In the genomic region with DNA sequence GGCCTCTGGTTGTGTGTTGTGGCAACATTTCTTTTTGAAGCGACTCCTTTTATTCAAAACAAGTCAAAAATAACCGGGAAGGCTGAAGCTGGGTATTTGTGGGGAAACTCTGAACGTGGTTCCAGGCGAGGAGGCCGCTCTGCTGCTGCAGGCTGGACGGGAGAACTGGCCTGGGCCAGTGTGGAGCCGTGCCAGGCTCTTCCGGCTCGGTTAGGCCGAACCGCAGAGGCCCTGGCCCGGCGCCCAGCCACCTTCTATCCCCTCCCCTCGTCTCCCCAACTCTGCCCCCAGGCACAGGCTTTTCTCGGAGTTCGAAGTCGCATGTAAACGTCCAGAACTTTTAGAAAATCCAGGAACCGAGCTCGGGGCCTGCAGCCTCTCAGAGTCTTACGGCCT, we compare ENCODE assay signal across 8 cellular contexts. TPM values are rescaled to one million over a fixed set of nuclear protein-coding genes. Genes with fewer than 3 reads are reported as not detected.
DNase-seq lines count a peak whose midpoint lies in the region; ATAC-seq and TF ChIP-seq lines count a peak whose summit lies in the region.

No MANE protein-coding gene starts in this region.

- intact Hi-C loops in CD4-positive, alpha-beta T cell (cut with DNase I, micrococcal nuclease): no loop called here
- intact Hi-C loops in naive thymus-derived CD4-positive, alpha-beta T cell (cut with micrococcal nuclease): no loop called here

- H3K4me3 Mint-ChIP-seq in CD4-positive, alpha-beta T cell: peak overlapping the region; percentile 86
- H3K4me3 Mint-ChIP-seq in naive thymus-derived CD4-positive, alpha-beta T cell: peak overlapping the region in 9 of 10 donors; percentile 67 to 95 (median 74)

- H3K9me3 ChIP-seq in CD4-positive, alpha-beta T cell (ENCODE audit: control insufficient read depth, low read length): no peaks in the 10 kb centered on the region
- no peaks in the 10 kb centered on the region for H3K9me3 ChIP-seq in HUES6 (ENCODE audit: control insufficient read depth, insufficient read depth, low read depth, low read length)
- no peaks in the 10 kb centered on the region for H3K9me3 ChIP-seq in naive thymus-derived CD4-positive, alpha-beta T cell (ENCODE audit: control insufficient read depth in 2 of 3, low read length in 3 of 3)

- H3K27me3 ChIP-seq in CD4-positive, alpha-beta T cell (ENCODE audit: control insufficient read depth, insufficient read depth, low read length): peaks cover 5% of the 10 kb centered on the region
- peaks cover 60% of the 10 kb centered on the region for H3K27me3 ChIP-seq in HUES6 (ENCODE audit: control insufficient read depth, insufficient read depth, low read length)
- no peaks in the 10 kb centered on the region for H3K27me3 ChIP-seq in naive thymus-derived CD4-positive, alpha-beta T cell (ENCODE audit: control insufficient read depth in 2 of 2, insufficient read depth in 2 of 2, low read length in 2 of 2)

- no peaks in the 10 kb centered on the region for H3K9me3 Mint-ChIP-seq in CD4-positive, alpha-beta T cell
- peaks cover 0 to 9% (median 0%) of the 10 kb centered on the region in 11 donors for H3K9me3 Mint-ChIP-seq in naive thymus-derived CD4-positive, alpha-beta T cell

- POLR2A ChIA-PET in CD4-positive, alpha-beta T cell (lab: Charles Lee): interaction anchor here (1.2 to 5.4 kb wide), 6 partner anchors 6 to 245 kb away, joined by 5 to 236 read pairs (median 23); no protein-coding TSS in a partner anchor
- POLR2A ChIA-PET in naive thymus-derived CD4-positive, alpha-beta T cell (lab: Charles Lee): interaction anchor here (0.7 to 7.6 kb wide), 7 partner anchors 8 to 86 kb away, joined by 3 to 116 read pairs (median 6); no protein-coding TSS in a partner anchor

- H3K4me1 Mint-ChIP-seq in CD4-positive, alpha-beta T cell (ENCODE audit: low read depth): peaks cover 12% of the 10 kb centered on the region
- peaks cover 0 to 14% (median 10%) of the 10 kb centered on the region in 7 donors for H3K4me1 Mint-ChIP-seq in naive thymus-derived CD4-positive, alpha-beta T cell

- H3K27ac Mint-ChIP-seq in CD4-positive, alpha-beta T cell: peak overlapping the region; percentile 92
- H3K27ac Mint-ChIP-seq in naive thymus-derived CD4-positive, alpha-beta T cell: peak overlapping the region in 7 of 9 donors; percentile 55 to 89 (median 76)

- H3K27ac ChIP-seq in CD4-positive, alpha-beta T cell (ENCODE audit: low read depth, low read length): no peak overlapping the region
- H3K27ac ChIP-seq in HUES6 (ENCODE audit: low read depth, low read length): peak overlapping the region; percentile 52; the same call in 1 of the 2 replicates
- H3K27ac ChIP-seq in naive thymus-derived CD4-positive, alpha-beta T cell (ENCODE audit: low read depth, low read length): no peak overlapping the region

- peak overlapping the region; percentile 57 for H3K9ac ChIP-seq in HUES6 (ENCODE audit: low read length)

- peaks cover 46% of the 10 kb centered on the region for H3K4me1 ChIP-seq in HUES6 (ENCODE audit: control insufficient read depth, insufficient read depth, low read length)
- peaks cover 0 to 7% of the 10 kb centered on the region in 2 donors for H3K4me1 ChIP-seq in naive thymus-derived CD4-positive, alpha-beta T cell (ENCODE audit: control insufficient read depth in 2 of 2, insufficient read depth in 2 of 2, low read length in 2 of 2)

- no peak for ATAC-seq in CD4-positive, alpha-beta T cell (ENCODE audit: poor library complexity)
- no peak for ATAC-seq in naive thymus-derived CD4-positive, alpha-beta T cell
- ATAC-seq in HG02840 (IDR thresholded peaks at IDR 0.05; ENCODE audit: low FRiP score, unreplicated experiment): no peak

- CTCF ChIA-PET in CD4-positive, alpha-beta T cell (lab: Charles Lee): no interaction called here
- CTCF ChIA-PET in naive thymus-derived CD4-positive, alpha-beta T cell (lab: Charles Lee): no interaction called here

- H3K4me3 ChIP-seq in HUES6 (ENCODE audit: low read depth, low read length): peak overlapping the region; percentile 66
- H3K4me3 ChIP-seq in naive thymus-derived CD4-positive, alpha-beta T cell (ENCODE audit: low read length): no peak overlapping the region

- DNase-seq in CD4-positive, alpha-beta T cell: no peak
- DNase-seq in amniotic epithelial cell (ENCODE audit: low read depth): peak; percentile 63
- no peak for DNase-seq in naive thymus-derived CD4-positive, alpha-beta T cell
- DNase-seq in NCI-H226: no peak
- DNase-seq in NOMO-1 treated with dmso at 0.1 percent for 144 hours (lab: John Stamatoyannopoulos, UW; ENCODE audit: unreplicated experiment): no peak
- no peak for DNase-seq in stimulated activated CD8-positive, alpha-beta memory T cell treated with anti-CD3 and anti-CD28 coated beads, Interleukin-4, amount 100 ng/mL, for 48 hours

- no peaks in the 10 kb centered on the region for H3K36me3 ChIP-seq in HUES6 (ENCODE audit: control insufficient read depth, insufficient read depth, low read length)
- H3K36me3 ChIP-seq in naive thymus-derived CD4-positive, alpha-beta T cell (ENCODE audit: control insufficient read depth in 2 of 3, insufficient read depth in 3 of 3, low read length in 3 of 3): no peaks in the 10 kb centered on the region

- TF ChIP-seq CTCF in CD4-positive, alpha-beta T cell (IDR thresholded peaks at IDR 0.05): no peak

- H3K27me3 Mint-ChIP-seq in CD4-positive, alpha-beta T cell: no peaks in the 10 kb centered on the region
- H3K27me3 Mint-ChIP-seq in naive thymus-derived CD4-positive, alpha-beta T cell: no peaks in the 10 kb centered on the region

- peaks cover 6% of the 10 kb centered on the region for H3K36me3 Mint-ChIP-seq in CD4-positive, alpha-beta T cell (ENCODE audit: low read depth)
- H3K36me3 Mint-ChIP-seq in naive thymus-derived CD4-positive, alpha-beta T cell: peaks cover 0 to 2% (median 0%) of the 10 kb centered on the region in 5 donors

RNA-seq across cellular contexts. Expression of gene BCOR, which starts 2.4 kb away (rescaled TPM):
- total RNA-seq in CD4-positive, alpha-beta T cell: 10 to 100 TPM; 26.1 to 26.3 TPM
- 10 to 100 TPM; 23.3 to 55.2 (median 43.3) TPM for total RNA-seq in naive thymus-derived CD4-positive, alpha-beta T cell
- polyA plus RNA-seq in naive thymus-derived CD4-positive, alpha-beta T cell: 1 to 10 TPM; 3.8 to 9.1 TPM
